Comparison of ENCODE assay signal across 19 cellular contexts in genomic region chr16:22322741-22323140, GRCh38. TPM values are rescaled to one million over a fixed set of nuclear protein-coding genes. Genes with fewer than 3 reads are reported as not detected.
A peak's percentile ranks its signal among the peaks of the same experiment; 100 is the strongest.
DNase-seq lines count a peak whose midpoint lies in the region; ATAC-seq and TF ChIP-seq lines count a peak whose summit lies in the region.
"Had no signal": no experiment of that assay in that cellular context is flagged by ENCODE, and none has a peak within 500 bp of the region (broad histone marks: within the 10 kb centered on the region; RNA-seq: fewer than 3 reads in every experiment).

No MANE protein-coding gene starts in this region.

- H3K36me3 ChIP-seq in GM23338 (ENCODE audit: insufficient read depth), result peaks cover 32% of the 10 kb centered on the region
- peaks cover 63% of the 10 kb centered on the region for H3K36me3 ChIP-seq in endodermal cell (ENCODE audit: control insufficient read depth, insufficient read depth, low read length)

- H3F3A ChIP-seq in GM23338 (replicated peaks; ENCODE audit: low read depth), result peaks cover 16% of the 10 kb centered on the region

- POLR2A ChIA-PET in activated CD4-positive, alpha-beta memory T cell treated with anti-CD3 and anti-CD28 coated beads, Interleukin-2, amount 10 ng/mL, durations not matched to agents 7 days and 5 days (lab: Charles Lee), result interaction anchor here (1.0 kb wide), 1 partner anchor 36 kb away, joined by 3 read pairs; no protein-coding TSS in a partner anchor
- POLR2A ChIA-PET in activated CD4-positive, alpha-beta memory T cell treated with anti-CD3 and anti-CD28 coated beads for 36 hours (lab: Charles Lee), result no interaction called here

- WGBS in endodermal cell (ENCODE audit: insufficient coverage in 1 of 2, insufficient read length in 1 of 2), 2 experiments, result 93 to 96% methylated on average over 12 to 17 of the region's 17 CpGs

- H3K4me1 Mint-ChIP-seq in activated CD4-positive, alpha-beta memory T cell treated with anti-CD3 and anti-CD28 coated beads, Interleukin-2, amount 10 ng/mL, durations not matched to agents 7 days and 5 days, result peaks cover 4% of the 10 kb centered on the region
- peaks cover 9% of the 10 kb centered on the region for H3K4me1 Mint-ChIP-seq in activated CD4-positive, alpha-beta memory T cell treated with anti-CD3 and anti-CD28 coated beads for 36 hours (ENCODE audit: low read depth)
- H3K4me1 Mint-ChIP-seq in GM23338, result peaks cover 2% of the 10 kb centered on the region; the same call in 1 of the 3 replicates
- no peaks in the 10 kb centered on the region for H3K4me1 Mint-ChIP-seq in endodermal cell
- no peaks in the 10 kb centered on the region for H3K4me1 Mint-ChIP-seq in stimulated activated naive B cell treated with anti-CD40 and anti-IgM and Interleukin-4, amounts not matched to agents 10 μg/mL and 1 μg/mL and 100 μg/mL, for 72 hours

- no peak overlapping the region for H3K27ac Mint-ChIP-seq in activated CD4-positive, alpha-beta memory T cell treated with anti-CD3 and anti-CD28 coated beads, Interleukin-2, amount 10 ng/mL, durations not matched to agents 7 days and 5 days
- no peak overlapping the region for H3K27ac Mint-ChIP-seq in activated CD4-positive, alpha-beta memory T cell treated with anti-CD3 and anti-CD28 coated beads for 36 hours
- H3K27ac Mint-ChIP-seq in GM23338 (peak overlapping the region; percentile 84; the same call in 1 of the 2 replicates), endodermal cell (no peak overlapping the region)
- peak overlapping the region; percentile 9 for H3K27ac Mint-ChIP-seq in stimulated activated naive B cell treated with anti-CD40 and anti-IgM and Interleukin-4, amounts not matched to agents 10 μg/mL and 1 μg/mL and 100 μg/mL, for 72 hours

- H3K79me2 ChIP-seq in GM23338 (replicated peaks; ENCODE audit: insufficient read depth), result peaks cover 11% of the 10 kb centered on the region

- no peaks in the 10 kb centered on the region for H3K9me2 ChIP-seq in GM23338 (ENCODE audit: insufficient read depth)

- H3K27ac ChIP-seq in GM23338 (ENCODE audit: low read depth) (no peak overlapping the region), endodermal cell (ENCODE audit: low read depth, low read length) (no peak overlapping the region)

- no peak overlapping the region for H3K4me3 Mint-ChIP-seq in activated CD4-positive, alpha-beta memory T cell treated with anti-CD3 and anti-CD28 coated beads, Interleukin-2, amount 10 ng/mL, durations not matched to agents 7 days and 5 days
- no peak overlapping the region for H3K4me3 Mint-ChIP-seq in activated CD4-positive, alpha-beta memory T cell treated with anti-CD3 and anti-CD28 coated beads for 36 hours
- H3K4me3 Mint-ChIP-seq in GM23338 (no peak overlapping the region), endodermal cell (no peak overlapping the region)
- no peak overlapping the region for H3K4me3 Mint-ChIP-seq in stimulated activated naive B cell treated with anti-CD40 and anti-IgM and Interleukin-4, amounts not matched to agents 10 μg/mL and 1 μg/mL and 100 μg/mL, for 72 hours
- H3K4me3 Mint-ChIP-seq: CD4-positive, CD25-positive, alpha-beta regulatory T cell had no signal

- H3K4me3 ChIP-seq in GM23338, result no peak overlapping the region
- no peak overlapping the region for H3K4me3 ChIP-seq in endodermal cell (ENCODE audit: low read length)
- H3K4me3 ChIP-seq: K562 had no signal

- peak; percentile 13 for DNase-seq in activated CD4-positive, alpha-beta memory T cell treated with anti-CD3 and anti-CD28 coated beads, Interleukin-2, amount 10 ng/mL, durations not matched to agents 7 days and 5 days
- DNase-seq in activated CD4-positive, alpha-beta memory T cell treated with anti-CD3 and anti-CD28 coated beads for 36 hours, result no peak
- DNase-seq in GM23338 (ENCODE audit: low spot score), result no peak
- peak; percentile 38 for DNase-seq in endodermal cell
- no peak for DNase-seq in stimulated activated naive B cell treated with anti-CD40 and anti-IgM and Interleukin-4, amounts not matched to agents 10 μg/mL and 1 μg/mL and 100 μg/mL, for 72 hours
- no peak for DNase-seq in NCI-H1092 (lab: John Stamatoyannopoulos, UW)
- DNase-seq in glomerular visceral epithelial cell (ENCODE audit: extremely low spot score), result no peak
- DNase-seq: 8988T; BE2C; Caco-2; CD4-positive, CD25-positive, alpha-beta regulatory T cell; HCEC 1CT; NCI-H187; NCI-H2227 treated with DMSO at 0.1 percent for 48 hours; NCI-H510A treated with DMSO at 0.1 percent for 48 hours; NCI-H774; SHP77 had no signal

- no peak overlapping the region for H3K9ac ChIP-seq in endodermal cell (ENCODE audit: extremely low read depth, low read length, poor library complexity, severe bottlenecking)

- TF ChIP-seq CTCF in GM23338 (conservative IDR thresholded peaks at IDR 0.05; ENCODE audit: low read depth in 2 of 2) (no peak), endodermal cell (conservative IDR thresholded peaks at IDR 0.05) (no peak)

- peaks cover 4% of the 10 kb centered on the region for H4K20me1 ChIP-seq in GM23338 (replicated peaks; ENCODE audit: insufficient read depth)

- H3K4me1 ChIP-seq in GM23338 (ENCODE audit: insufficient read depth), result no peaks in the 10 kb centered on the region
- no peaks in the 10 kb centered on the region for H3K4me1 ChIP-seq in endodermal cell (ENCODE audit: control insufficient read depth, insufficient read depth, low read length)
- H3K4me1 ChIP-seq: BE2C, Caco-2 had no signal

- H3K4me2 ChIP-seq in GM23338, result no peak overlapping the region

- H3K27me3 ChIP-seq in GM23338 (ENCODE audit: insufficient read depth) (no peaks in the 10 kb centered on the region), endodermal cell (ENCODE audit: control insufficient read depth, insufficient read depth, low read length, poor library complexity, severe bottlenecking) (no peaks in the 10 kb centered on the region)
- H3K27me3 ChIP-seq: BE2C had no signal

- intact Hi-C loops in activated CD4-positive, alpha-beta memory T cell treated with anti-CD3 and anti-CD28 coated beads for 36 hours (cut with micrococcal nuclease), result loop anchor here (10.0 kb wide), 2 partner anchors 1018 to 1168 kb away; partner anchors contain the start of genes DNAH3 and LDAF1

- H3K9me3 ChIP-seq in endodermal cell (ENCODE audit: control insufficient read depth, low read length), result no peaks in the 10 kb centered on the region
- H3K9me3 ChIP-seq: BE2C, Caco-2 had no signal

- ATAC-seq in GM23338, result no peak
- ATAC-seq in stimulated activated naive B cell treated with anti-CD40 and anti-IgM and Interleukin-4, amounts not matched to agents 10 μg/mL and 1 μg/mL and 100 μg/mL, for 72 hours (replicated peaks), result no peak
- no peak for ATAC-seq in HG03097 (IDR thresholded peaks at IDR 0.05; ENCODE audit: low FRiP score, unreplicated experiment)
- ATAC-seq: K562 had no signal

- CTCF ChIA-PET in activated CD4-positive, alpha-beta memory T cell treated with anti-CD3 and anti-CD28 coated beads, Interleukin-2, amount 10 ng/mL, durations not matched to agents 7 days and 5 days (lab: Charles Lee), result no interaction called here
- CTCF ChIA-PET in activated CD4-positive, alpha-beta memory T cell treated with anti-CD3 and anti-CD28 coated beads for 36 hours (lab: Charles Lee), result interaction anchor here (1.0 kb wide), 1 partner anchor 23 kb away, joined by 3 read pairs; no protein-coding TSS in a partner anchor

- peaks cover 45% of the 10 kb centered on the region for H3K36me3 Mint-ChIP-seq in activated CD4-positive, alpha-beta memory T cell treated with anti-CD3 and anti-CD28 coated beads, Interleukin-2, amount 10 ng/mL, durations not matched to agents 7 days and 5 days (ENCODE audit: low read depth)
- H3K36me3 Mint-ChIP-seq in activated CD4-positive, alpha-beta memory T cell treated with anti-CD3 and anti-CD28 coated beads for 36 hours, result peaks cover 34% of the 10 kb centered on the region
- H3K36me3 Mint-ChIP-seq in GM23338 (ENCODE audit: low read depth), result peaks cover 76% of the 10 kb centered on the region
- peaks cover 58% of the 10 kb centered on the region for H3K36me3 Mint-ChIP-seq in endodermal cell (ENCODE audit: low read depth)
- peaks cover 45 to 62% of the 10 kb centered on the region in 2 donors for H3K36me3 Mint-ChIP-seq in stimulated activated naive B cell treated with anti-CD40 and anti-IgM and Interleukin-4, amounts not matched to agents 10 μg/mL and 1 μg/mL and 100 μg/mL, for 72 hours

- no peaks in the 10 kb centered on the region for H3K9me3 Mint-ChIP-seq in activated CD4-positive, alpha-beta memory T cell treated with anti-CD3 and anti-CD28 coated beads, Interleukin-2, amount 10 ng/mL, durations not matched to agents 7 days and 5 days
- H3K9me3 Mint-ChIP-seq in activated CD4-positive, alpha-beta memory T cell treated with anti-CD3 and anti-CD28 coated beads for 36 hours, result no peaks in the 10 kb centered on the region
- H3K9me3 Mint-ChIP-seq in GM23338, result no peaks in the 10 kb centered on the region
- no peaks in the 10 kb centered on the region for H3K9me3 Mint-ChIP-seq in endodermal cell
- H3K9me3 Mint-ChIP-seq in stimulated activated naive B cell treated with anti-CD40 and anti-IgM and Interleukin-4, amounts not matched to agents 10 μg/mL and 1 μg/mL and 100 μg/mL, for 72 hours, result no peaks in the 10 kb centered on the region
- H3K9me3 Mint-ChIP-seq: CD4-positive, CD25-positive, alpha-beta regulatory T cell had no signal

- no peak overlapping the region for H2AFZ ChIP-seq in GM23338

- no peaks in the 10 kb centered on the region for H3K27me3 Mint-ChIP-seq in activated CD4-positive, alpha-beta memory T cell treated with anti-CD3 and anti-CD28 coated beads, Interleukin-2, amount 10 ng/mL, durations not matched to agents 7 days and 5 days
- H3K27me3 Mint-ChIP-seq in activated CD4-positive, alpha-beta memory T cell treated with anti-CD3 and anti-CD28 coated beads for 36 hours, result no peaks in the 10 kb centered on the region
- peaks cover 15% of the 10 kb centered on the region for H3K27me3 Mint-ChIP-seq in GM23338 (ENCODE audit: insufficient read depth, low read depth, poor library complexity)
- H3K27me3 Mint-ChIP-seq in endodermal cell (ENCODE audit: insufficient read depth), result no peaks in the 10 kb centered on the region
- H3K27me3 Mint-ChIP-seq in stimulated activated naive B cell treated with anti-CD40 and anti-IgM and Interleukin-4, amounts not matched to agents 10 μg/mL and 1 μg/mL and 100 μg/mL, for 72 hours, result no peaks in the 10 kb centered on the region
- H3K27me3 Mint-ChIP-seq: CD4-positive, CD25-positive, alpha-beta regulatory T cell had no signal

RNA-seq across cellular contexts. Expression of gene POLR3E, which starts 25.5 kb away (rescaled TPM):
- 10 to 100 TPM; 50.7 TPM for total RNA-seq in activated CD4-positive, alpha-beta memory T cell treated with anti-CD3 and anti-CD28 coated beads, Interleukin-2, amount 10 ng/mL, durations not matched to agents 7 days and 5 days
- 10 to 100 TPM; 75.0 to 80.3 TPM for total RNA-seq in activated CD4-positive, alpha-beta memory T cell treated with anti-CD3 and anti-CD28 coated beads for 36 hours
- 109 and 141 TPM in 2 replicates for total RNA-seq in GM23338 (2014; rRNA removed; shearing (Covaris generic))
- 62.7 and 64.4 TPM in 2 replicates for polyA plus RNA-seq in GM23338 (2016; fragmentation: Nextera tagmentation; extraction: Ambion mirVana)
- 10 to 100 TPM; 73.1 to 73.6 TPM for total RNA-seq in endodermal cell
- polyA plus RNA-seq in endodermal cell (2013, experiment 1 of 2), result 40.2 TPM
- polyA plus RNA-seq in endodermal cell (2013, experiment 2 of 2), result 31.3 TPM

RNA-seq across cellular contexts. Expression of gene CDR2, which starts 51.7 kb away (rescaled TPM):
- 10 to 100 TPM; 43.1 to 43.9 TPM for total RNA-seq in activated CD4-positive, alpha-beta memory T cell treated with anti-CD3 and anti-CD28 coated beads, Interleukin-2, amount 10 ng/mL, durations not matched to agents 7 days and 5 days
- total RNA-seq in activated CD4-positive, alpha-beta memory T cell treated with anti-CD3 and anti-CD28 coated beads for 36 hours, result 10 to 100 TPM; 44.0 to 44.4 TPM
- total RNA-seq in GM23338 (2014; rRNA removed; shearing (Covaris generic)), result 39.3 and 43.7 TPM in 2 replicates
- 13.0 and 17.7 TPM in 2 replicates for polyA plus RNA-seq in GM23338 (2016; fragmentation: Nextera tagmentation; extraction: Ambion mirVana)
- 10 to 100 TPM; 17.6 to 24.3 TPM for total RNA-seq in endodermal cell
- 18.3 TPM for polyA plus RNA-seq in endodermal cell (2013, experiment 1 of 2)
- polyA plus RNA-seq in endodermal cell (2013, experiment 2 of 2), result 21.8 TPM

Comparison
In these comparisons a context has a peak if more than half of its experiments do, and no peak if none do; other contexts are left out.
1. DNase-seq: peak in activated CD4-positive, alpha-beta memory T cell treated with anti-CD3 and anti-CD28 coated beads, Interleukin-2, amount 10 ng/mL, durations not matched to agents 7 days and 5 days (single experiment) and endodermal cell (single experiment); none in activated CD4-positive, alpha-beta memory T cell treated with anti-CD3 and anti-CD28 coated beads for 36 hours (single experiment), GM23338 (single experiment), stimulated activated naive B cell treated with anti-CD40 and anti-IgM and Interleukin-4, amounts not matched to agents 10 μg/mL and 1 μg/mL and 100 μg/mL, for 72 hours (single experiment), NCI-H1092 (single experiment) and glomerular visceral epithelial cell (single experiment).
2. H3K27ac Mint-ChIP-seq: peak in GM23338 (single experiment) and stimulated activated naive B cell treated with anti-CD40 and anti-IgM and Interleukin-4, amounts not matched to agents 10 μg/mL and 1 μg/mL and 100 μg/mL, for 72 hours (single experiment); none in activated CD4-positive, alpha-beta memory T cell treated with anti-CD3 and anti-CD28 coated beads, Interleukin-2, amount 10 ng/mL, durations not matched to agents 7 days and 5 days (single experiment), activated CD4-positive, alpha-beta memory T cell treated with anti-CD3 and anti-CD28 coated beads for 36 hours (single experiment) and endodermal cell (single experiment).